19 cellular contexts compared by ENCODE assay signal in genomic region chr12:115944851-115945496, GRCh38.
DNase-seq lines count a peak whose midpoint lies in the region; ATAC-seq and TF ChIP-seq lines count a peak whose summit lies in the region.
"Had no signal": no experiment of that assay in that cellular context is flagged by ENCODE, and none has a peak within 500 bp of the region (broad histone marks: within the 10 kb centered on the region; RNA-seq: fewer than 3 reads in every experiment).

No MANE protein-coding gene starts in this region.

- CTCF ChIA-PET in T-cell (lab: Charles Lee) = no interaction called here

- POLR2A ChIA-PET in T-cell (lab: Charles Lee) = no interaction called here

- H3K4me2 ChIP-seq in neural progenitor cell = no peak overlapping the region

- H3K36me3 Mint-ChIP-seq in neural progenitor cell = no peaks in the 10 kb centered on the region
- peaks cover 3% of the 10 kb centered on the region for H3K36me3 Mint-ChIP-seq in T-cell

- H3K9ac ChIP-seq in neural progenitor cell = no peak overlapping the region

- H2AFZ ChIP-seq in neural progenitor cell (replicated peaks) = no peak overlapping the region

- DNase-seq in left cardiac atrium (peak; percentile 53), left ventricle myocardium superior (no peak), left lobe of liver (ENCODE audit: low spot score) (peak; percentile 73), neural progenitor cell (ENCODE audit: low spot score) (no peak), upper lobe of right lung (no peak), T-cell (no peak), cerebellar cortex (ENCODE audit: low spot score) (no peak)
- DNase-seq in activated CD4-positive, alpha-beta T cell treated with anti-CD3 and anti-CD28 coated beads, Interleukin-2, amount 50 U/mL, for 48 hours = no peak
- DNase-seq: CD4-positive, alpha-beta memory T cell; DND-41; KBM-7; NCI-H1048; NCI-H146; NCI-H2081 treated with DMSO at 0.1 percent for 48 hours; NCI-H510A; NCI-H774 had no signal

- peak in 1 of 2 donors; percentile 54 for ATAC-seq in left cardiac atrium
- no peak for ATAC-seq in left ventricle myocardium superior
- peak; percentile 66 for ATAC-seq in left lobe of liver
- ATAC-seq in upper lobe of right lung = peak; percentile 8
- no peak for ATAC-seq in T-cell (replicated peaks in 1 of 4)
- ATAC-seq: GM12878 had no signal

- H3F3A ChIP-seq in neural progenitor cell (ENCODE audit: low read depth) = peaks cover 17% of the 10 kb centered on the region

- H3K27ac Mint-ChIP-seq in neural progenitor cell = peak overlapping the region; percentile 54
- H3K27ac Mint-ChIP-seq in T-cell = no peak overlapping the region
- H3K27ac Mint-ChIP-seq: CD4-positive, alpha-beta memory T cell had no signal

- H3K79me2 ChIP-seq in neural progenitor cell (ENCODE audit: low read depth) = no peaks in the 10 kb centered on the region

- no peaks in the 10 kb centered on the region for H3K9me3 ChIP-seq in neural progenitor cell (ENCODE audit: low read depth)
- H3K9me3 ChIP-seq in upper lobe of right lung = no peaks in the 10 kb centered on the region

- H3K4me3 Mint-ChIP-seq in neural progenitor cell = no peak overlapping the region
- no peak overlapping the region for H3K4me3 Mint-ChIP-seq in T-cell
- H3K4me3 Mint-ChIP-seq: CD4-positive, alpha-beta memory T cell had no signal

- intact Hi-C loops in left cardiac atrium (cut with DNase I) (no loop called here), left ventricle myocardium superior (cut with micrococcal nuclease) (no loop called here), upper lobe of right lung (cut with DNase I) (no loop called here)

- H3K27me3 Mint-ChIP-seq in neural progenitor cell (ENCODE audit: insufficient read depth, low read depth) (peaks cover 2% of the 10 kb centered on the region), T-cell (peaks cover 7 to 12% of the 10 kb centered on the region in 2 donors)

- no peaks in the 10 kb centered on the region for H3K9me3 Mint-ChIP-seq in neural progenitor cell
- H3K9me3 Mint-ChIP-seq in T-cell = no peaks in the 10 kb centered on the region

- H3K36me3 ChIP-seq in neural progenitor cell = no peaks in the 10 kb centered on the region
- no peaks in the 10 kb centered on the region for H3K36me3 ChIP-seq in upper lobe of right lung

- H3K4me3 ChIP-seq in neural progenitor cell (no peak overlapping the region), upper lobe of right lung (no peak overlapping the region)
- H3K4me3 ChIP-seq: GM12878 had no signal

- H3K27ac ChIP-seq in neural progenitor cell (no peak overlapping the region), upper lobe of right lung (peak overlapping the region; percentile 26)
- H3K27ac ChIP-seq: 22Rv1, RWPE1 had no signal

- no peaks in the 10 kb centered on the region for H4K20me1 ChIP-seq in neural progenitor cell (ENCODE audit: low read depth)

- H3K4me1 Mint-ChIP-seq in neural progenitor cell (peaks cover 9% of the 10 kb centered on the region), T-cell (no peaks in the 10 kb centered on the region)
- H3K4me1 Mint-ChIP-seq: CD4-positive, alpha-beta memory T cell had no signal

- no peak for TF ChIP-seq CTCF in neural progenitor cell (IDR thresholded peaks at IDR 0.05)
- TF ChIP-seq CTCF in upper lobe of right lung (IDR thresholded peaks at IDR 0.05) = no peak

- peaks cover 9% of the 10 kb centered on the region for H3K4me1 ChIP-seq in neural progenitor cell
- no peaks in the 10 kb centered on the region for H3K4me1 ChIP-seq in upper lobe of right lung

- H3K27me3 ChIP-seq in neural progenitor cell = no peaks in the 10 kb centered on the region
- H3K27me3 ChIP-seq in upper lobe of right lung = no peaks in the 10 kb centered on the region

Comparison
In these comparisons a context has a peak if more than half of its experiments do, and no peak if none do; other contexts are left out.
1. DNase-seq: peak in left cardiac atrium (single experiment) and left lobe of liver (single experiment); none in left ventricle myocardium superior (single experiment), neural progenitor cell (single experiment), upper lobe of right lung (single experiment), T-cell (0 of 34), activated CD4-positive, alpha-beta T cell treated with anti-CD3 and anti-CD28 coated beads, Interleukin-2, amount 50 U/mL, for 48 hours (0 of 2) and cerebellar cortex (single experiment).
2. ATAC-seq: peak in left lobe of liver (single experiment) and upper lobe of right lung (single experiment); none in left ventricle myocardium superior (single experiment) and T-cell (0 of 4).